ENCODE assay signal across 2 cellular contexts in genomic region chr16:19073863-19074262, GRCh38.
TF ChIP-seq lines count a peak whose summit lies in the region.

No MANE protein-coding gene starts in this region.

TF ChIP-seq in WTC11, 78 proteins besides CTCF, POLR2A, EP300 and RAD21 (continued from another document):
- TF ChIP-seq NFATC4 (CRISPR knock-in tag; IDR thresholded peaks at IDR 0.05) (no peak), ZBTB43 (CRISPR knock-in tag; IDR thresholded peaks at IDR 0.05) (no peak), E2F5 (CRISPR knock-in tag; IDR thresholded peaks at IDR 0.05) (no peak), NR2C2 (CRISPR knock-in tag; IDR thresholded peaks at IDR 0.05) (no peak), ZNF425 (CRISPR knock-in tag; conservative IDR thresholded peaks at IDR 0.05) (no peak), PRDM15 (CRISPR knock-in tag; IDR thresholded peaks at IDR 0.05) (no peak), ZBTB21 (CRISPR knock-in tag; IDR thresholded peaks at IDR 0.05; ENCODE audit: borderline replicate concordance) (no peak), AFF4 (CRISPR knock-in tag; IDR thresholded peaks at IDR 0.05; ENCODE audit: borderline replicate concordance) (no peak), TCF7 (CRISPR knock-in tag; IDR thresholded peaks at IDR 0.05; ENCODE audit: low read depth) (no peak)

TF ChIP-seq in GM23338, 12 proteins besides CTCF, POLR2A, EP300 and RAD21 (continued from another document):
- TF ChIP-seq ZNF462 (CRISPR knock-in tag; IDR thresholded peaks at IDR 0.05): no peak
- TF ChIP-seq ZNF331 (CRISPR knock-in tag; IDR thresholded peaks at IDR 0.05; ENCODE audit: low read depth): no peak
- TF ChIP-seq EZH2phosphoT487 (IDR thresholded peaks at IDR 0.05; ENCODE audit: unreplicated experiment): no peak
- no peak for TF ChIP-seq CREB1 (CRISPR knock-in tag; IDR thresholded peaks at IDR 0.05; ENCODE audit: low read depth)
- no peak for TF ChIP-seq POLR2AphosphoS5 (IDR thresholded peaks at IDR 0.05; ENCODE audit: low read depth)
TF ChIP-seq in GM23338: peak in this region for 0.
